Comparison of ENCODE assay signal across 12 cellular contexts in genomic region chr13:75647126-75647784, GRCh38. TPM values are rescaled to one million over a fixed set of nuclear protein-coding genes. Genes with fewer than 3 reads are reported as not detected.
DNase-seq lines count a peak whose midpoint lies in the region; ATAC-seq, FAIRE-seq and TF ChIP-seq lines count a peak whose summit lies in the region.
"Had no signal": no experiment of that assay in that cellular context is flagged by ENCODE, and none has a peak within 500 bp of the region (broad histone marks: within the 10 kb centered on the region; RNA-seq: fewer than 3 reads in every experiment).

No MANE protein-coding gene starts in this region.

- no peaks in the 10 kb centered on the region for H3K4me1 ChIP-seq in GM23338 (ENCODE audit: insufficient read depth)
- H3K4me1 ChIP-seq: neural progenitor cell had no signal

- no peak for FAIRE-seq in bronchial epithelial cell (lab: Jason Lieb, UNC)
- FAIRE-seq: H1 had no signal

- H3K4me3 ChIP-seq in bronchial epithelial cell (ENCODE audit: low read depth, low read length) (no peak overlapping the region), H7 (ENCODE audit: insufficient read depth, low read depth, low read length) (no peak overlapping the region), GM23338 (no peak overlapping the region)
- H3K4me3 ChIP-seq: neural progenitor cell had no signal

- peak; percentile 39 for DNase-seq in GM13977 (ENCODE audit: low spot score)
- DNase-seq in bronchial epithelial cell (ENCODE audit: low read depth), result peak; percentile 52
- no peak for DNase-seq in H7
- no peak for DNase-seq in NCI-H2029 treated with DMSO at 0.1 percent for 48 hours (lab: John Stamatoyannopoulos, UW)
- DNase-seq in activated CD4-positive, CD25-positive, alpha-beta regulatory T cell treated with anti-CD3 and anti-CD28 coated beads, Interleukin-2, amount 50 U/mL, for 72 hours, result no peak
- no peak for DNase-seq in GM23338 (ENCODE audit: low spot score)

- H3K4me2 ChIP-seq in GM23338, result no peak overlapping the region
- H3K4me2 ChIP-seq: neural progenitor cell had no signal

- no peak overlapping the region for H3K27ac Mint-ChIP-seq in GM23338
- H3K27ac Mint-ChIP-seq: neural progenitor cell had no signal

- peaks cover 6% of the 10 kb centered on the region; the same call in 1 of the 2 replicates for H3K9me2 ChIP-seq in GM23338 (ENCODE audit: insufficient read depth)

- no peaks in the 10 kb centered on the region for H3K36me3 Mint-ChIP-seq in GM23338 (ENCODE audit: low read depth)
- H3K36me3 Mint-ChIP-seq: neural progenitor cell had no signal

- H3K4me1 Mint-ChIP-seq in GM23338, result no peaks in the 10 kb centered on the region
- H3K4me1 Mint-ChIP-seq: central memory CD8-positive, alpha-beta T cell; neural progenitor cell had no signal

- H4K20me1 ChIP-seq in GM23338 (replicated peaks; ENCODE audit: insufficient read depth), result no peaks in the 10 kb centered on the region

- H3K36me3 ChIP-seq in bronchial epithelial cell (ENCODE audit: control insufficient read depth, insufficient read depth, low read length), result no peaks in the 10 kb centered on the region
- no peaks in the 10 kb centered on the region for H3K36me3 ChIP-seq in H7 (replicated peaks; ENCODE audit: control insufficient read depth, insufficient read depth, low read length)
- H3K36me3 ChIP-seq in GM23338 (ENCODE audit: insufficient read depth), result no peaks in the 10 kb centered on the region
- H3K36me3 ChIP-seq: neural progenitor cell had no signal

- H3K27me3 Mint-ChIP-seq in GM23338 (ENCODE audit: insufficient read depth, low read depth, poor library complexity), result peaks cover 2% of the 10 kb centered on the region
- H3K27me3 Mint-ChIP-seq: central memory CD8-positive, alpha-beta T cell had no signal

- H3K9me3 Mint-ChIP-seq in GM23338, result no peaks in the 10 kb centered on the region; the same call in 2 of the 3 replicates
- H3K9me3 Mint-ChIP-seq: central memory CD8-positive, alpha-beta T cell; neural progenitor cell had no signal

- H3K27me3 ChIP-seq in bronchial epithelial cell (ENCODE audit: control insufficient read depth, insufficient read depth, low read length), result no peaks in the 10 kb centered on the region
- H3K27me3 ChIP-seq in H7 (ENCODE audit: control insufficient read depth, insufficient read depth, low read length), result no peaks in the 10 kb centered on the region
- no peaks in the 10 kb centered on the region for H3K27me3 ChIP-seq in GM23338 (ENCODE audit: insufficient read depth)
- H3K27me3 ChIP-seq: neural progenitor cell had no signal

- no peak overlapping the region for H3K4me3 Mint-ChIP-seq in GM23338
- H3K4me3 Mint-ChIP-seq: central memory CD8-positive, alpha-beta T cell; neural progenitor cell had no signal

- H3K79me2 ChIP-seq in GM23338 (replicated peaks; ENCODE audit: insufficient read depth), result no peaks in the 10 kb centered on the region

- TF ChIP-seq CTCF in GM13977 (IDR thresholded peaks at IDR 0.05; ENCODE audit: extremely low read depth, insufficient read depth, missing control alignments) (no peak), bronchial epithelial cell (IDR thresholded peaks at IDR 0.05; ENCODE audit: insufficient read depth, low read length, severe bottlenecking) (no peak), GM23338 (conservative IDR thresholded peaks at IDR 0.05; ENCODE audit: low read depth in 2 of 2) (no peak)

- in situ Hi-C loops in GM13977 (cut with MboI; ENCODE audit: low pct_unique_long_range_greater_than_20kb, low sequenced_read_pairs, unreplicated experiment), result no loop called here

- no peak overlapping the region for H2AFZ ChIP-seq in GM23338
- H2AFZ ChIP-seq: neural progenitor cell had no signal

- H3K27ac ChIP-seq in GM23338 (ENCODE audit: low read depth), result no peak overlapping the region
- H3K27ac ChIP-seq: neural progenitor cell had no signal

- ATAC-seq in GM21360 (IDR thresholded peaks at IDR 0.05; ENCODE audit: unreplicated experiment) (peak; percentile 81), HG03064 (IDR thresholded peaks at IDR 0.05; ENCODE audit: low read depth, unreplicated experiment) (peak; percentile 81), GM23338 (no peak)
- ATAC-seq: Panc1 had no signal

- no peaks in the 10 kb centered on the region for H3F3A ChIP-seq in GM23338 (replicated peaks; ENCODE audit: low read depth)

TF ChIP-seq in GM23338, 12 proteins besides CTCF, POLR2A, EP300 and RAD21:
- TF ChIP-seq JUNB (IDR thresholded peaks at IDR 0.05; ENCODE audit: unreplicated experiment), result no peak
- TF ChIP-seq ZNF114 (CRISPR knock-in tag; IDR thresholded peaks at IDR 0.05), result no peak
- no peak for TF ChIP-seq ZNF462 (CRISPR knock-in tag; IDR thresholded peaks at IDR 0.05)
- TF ChIP-seq EZH2phosphoT487 (IDR thresholded peaks at IDR 0.05; ENCODE audit: unreplicated experiment), result no peak
- no peak for TF ChIP-seq ETS1 (IDR thresholded peaks at IDR 0.05)

RNA-seq across cellular contexts. Expression of gene LMO7, which starts 11.1 kb away (rescaled TPM):
- 150 and 319 TPM in 2 replicates for total RNA-seq in bronchial epithelial cell
- total RNA-seq in H7 (2014; rRNA removed; shearing (Covaris generic)), result 7.6 and 11.7 TPM in 2 replicates
- total RNA-seq in GM23338 (2014; rRNA removed; shearing (Covaris generic)), result 16.4 and 22.3 TPM in 2 replicates
- 20.2 and 26.9 TPM in 2 replicates for polyA plus RNA-seq in GM23338 (2016; fragmentation: Nextera tagmentation; extraction: Ambion mirVana)

Comparison
In these comparisons a context has a peak if more than half of its experiments do, and no peak if none do; other contexts are left out.
1. DNase-seq: peak in GM13977 (single experiment) and bronchial epithelial cell (single experiment); none in H7 (single experiment), NCI-H2029 treated with DMSO at 0.1 percent for 48 hours (single experiment), activated CD4-positive, CD25-positive, alpha-beta regulatory T cell treated with anti-CD3 and anti-CD28 coated beads, Interleukin-2, amount 50 U/mL, for 72 hours (single experiment) and GM23338 (single experiment).